ENCODE assay signal across 16 cellular contexts in genomic region chr14:52494444-52494843, GRCh38.
"Had no signal": no experiment of that assay in that cellular context is flagged by ENCODE, and none has a peak within 500 bp of the region (broad histone marks: within the 10 kb centered on the region; RNA-seq: fewer than 3 reads in every experiment).

No MANE protein-coding gene starts in this region.

- H3K36me3 ChIP-seq: prostate gland, thyroid gland had no signal

- H3K27ac ChIP-seq: dorsolateral prefrontal cortex, gastrocnemius medialis, heart left ventricle, lower lobe of right lung, prostate gland, skin epidermis, thyroid gland had no signal

- ATAC-seq: activated CD4-positive, CD25-positive, alpha-beta regulatory T cell treated with anti-CD3 and anti-CD28 coated beads, Interleukin-2, amount 50 U/mL, for 24 hours; esophagus mucosa; gastrocnemius medialis; heart left ventricle; left colon; lower lobe of right lung; right cardiac atrium; stimulated activated naive B cell treated with anti-CD40 and anti-IgM and Interleukin-4, amounts not matched to agents 10 μg/mL and 1 μg/mL and 100 μg/mL, for 72 hours had no signal

- DNase-seq: dorsolateral prefrontal cortex; gastrocnemius medialis; heart left ventricle; left colon; lower lobe of right lung; midbrain; right cardiac atrium; stimulated activated CD4-positive, alpha-beta T cell treated with anti-CD3 and anti-CD28 coated beads, Interleukin-15, amount 100 ng/mL, for 24 hours; stimulated activated CD4-positive, alpha-beta T cell treated with anti-CD3 and anti-CD28 coated beads, Interleukin-4, amount 100 ng/mL, for 1 hour; stimulated activated naive B cell treated with anti-CD40 and anti-IgM and Interleukin-4, amounts not matched to agents 10 μg/mL and 1 μg/mL and 100 μg/mL, for 72 hours; T1000; thyroid gland had no signal

- H3K27me3 ChIP-seq: dorsolateral prefrontal cortex, gastrocnemius medialis, heart left ventricle, thyroid gland had no signal

- H3K4me3 ChIP-seq: dorsolateral prefrontal cortex, gastrocnemius medialis, heart left ventricle, lower lobe of right lung, prostate gland, skin epidermis, thyroid gland had no signal

- H3K4me1 ChIP-seq: gastrocnemius medialis, heart left ventricle, lower lobe of right lung, prostate gland, thyroid gland had no signal

- H3K9me3 ChIP-seq: gastrocnemius medialis, prostate gland, thyroid gland had no signal
